ENCODE assay signal across 18 cellular contexts in genomic region chr7:28442540-28443420, GRCh38.
A peak's percentile ranks its signal among the peaks of the same experiment; 100 is the strongest.
DNase-seq lines count a peak whose midpoint lies in the region; ATAC-seq lines count a peak whose summit lies in the region.
"Had no signal": no experiment of that assay in that cellular context is flagged by ENCODE, and none has a peak within 500 bp of the region (broad histone marks: within the 10 kb centered on the region; RNA-seq: fewer than 3 reads in every experiment).

No MANE protein-coding gene starts in this region.

- H3K36me3 Mint-ChIP-seq in activated naive CD4-positive, alpha-beta T cell treated with anti-CD3 and anti-CD28 coated beads, Interleukin-2, amount 50 U/mL, for 24 hours = no peaks in the 10 kb centered on the region

- H3K4me1 Mint-ChIP-seq in activated naive CD4-positive, alpha-beta T cell treated with anti-CD3 and anti-CD28 coated beads, Interleukin-2, amount 50 U/mL, for 24 hours = peaks cover 14% of the 10 kb centered on the region

- H3K9me3 ChIP-seq in effector memory CD4-positive, alpha-beta T cell (ENCODE audit: control insufficient read depth, low read length) = no peaks in the 10 kb centered on the region
- H3K9me3 ChIP-seq: mucosa of descending colon had no signal

- H3K4me1 ChIP-seq in effector memory CD4-positive, alpha-beta T cell (ENCODE audit: control insufficient read depth, insufficient read depth, low read length, poor library complexity, severe bottlenecking) = no peaks in the 10 kb centered on the region

- peaks cover 3% of the 10 kb centered on the region for H3K27me3 Mint-ChIP-seq in activated naive CD4-positive, alpha-beta T cell treated with anti-CD3 and anti-CD28 coated beads, Interleukin-2, amount 50 U/mL, for 24 hours

- DNase-seq in activated naive CD4-positive, alpha-beta T cell treated with Interleukin-2 at 50 U/mL for 16 hours = no peak
- DNase-seq in activated T-cell treated with anti-CD3 and anti-CD28 coated beads, Interleukin-2, amount 50 U/mL, for 48 hours = peak; percentile 19 to 21
- DNase-seq in stimulated activated naive CD8-positive, alpha-beta T cell treated with anti-CD3 and anti-CD28 coated beads, Interleukin-15, Interleukin-2, amounts not matched to agents 100 U/mL and 50 U/mL, for 24 hours = peak; percentile 5
- no peak for DNase-seq in NCI-H1417 (lab: John Stamatoyannopoulos, UW)
- no peak for DNase-seq in GF-D8 (lab: John Stamatoyannopoulos, UW)
- DNase-seq in effector memory CD4-positive, alpha-beta T cell = no peak
- DNase-seq: activated naive CD4-positive, alpha-beta T cell treated with anti-CD3 and anti-CD28 coated beads, Interleukin-2, amount 50 U/mL, for 16 hours; caudate nucleus; effector memory CD8-positive, alpha-beta T cell; left colon; mucosa of descending colon; NCI-H1048; NCI-H748 treated with DMSO at 0.1 percent for 48 hours; nucleus accumbens; right cardiac atrium had no signal

- H3K4me3 ChIP-seq in effector memory CD4-positive, alpha-beta T cell (ENCODE audit: insufficient read depth, low read depth, low read length, poor library complexity, severe bottlenecking) = no peak overlapping the region
- H3K4me3 ChIP-seq: mucosa of descending colon, SK-N-MC had no signal

- H3K27me3 ChIP-seq in effector memory CD4-positive, alpha-beta T cell (replicated peaks; ENCODE audit: control insufficient read depth, insufficient read depth, low read length, poor library complexity, severe bottlenecking) = no peaks in the 10 kb centered on the region

- no peaks in the 10 kb centered on the region for H3K36me3 ChIP-seq in effector memory CD4-positive, alpha-beta T cell (ENCODE audit: control insufficient read depth, insufficient read depth, low read length)

- H3K27ac ChIP-seq in effector memory CD4-positive, alpha-beta T cell (ENCODE audit: insufficient read depth, low read length, poor library complexity, severe bottlenecking) = no peak overlapping the region
- H3K27ac ChIP-seq: SK-N-MC had no signal

- H3K27ac Mint-ChIP-seq in activated naive CD4-positive, alpha-beta T cell treated with anti-CD3 and anti-CD28 coated beads, Interleukin-2, amount 50 U/mL, for 24 hours = peak overlapping the region; percentile 61
- H3K27ac Mint-ChIP-seq: effector memory CD8-positive, alpha-beta T cell had no signal

- ATAC-seq in GM21529 (IDR thresholded peaks at IDR 0.05; ENCODE audit: unreplicated experiment) = peak; percentile 52
- peak; percentile 86 for ATAC-seq in stimulated activated naive CD8-positive, alpha-beta T cell treated with anti-CD3 and anti-CD28 coated beads, Interleukin-15, Interleukin-2, amounts not matched to agents 100 U/mL and 50 U/mL, for 24 hours
- ATAC-seq: effector memory CD8-positive, alpha-beta T cell; left colon; mucosa of descending colon; right cardiac atrium had no signal

- H3K4me3 Mint-ChIP-seq in activated naive CD4-positive, alpha-beta T cell treated with anti-CD3 and anti-CD28 coated beads, Interleukin-2, amount 50 U/mL, for 24 hours = no peak overlapping the region
- H3K4me3 Mint-ChIP-seq: effector memory CD8-positive, alpha-beta T cell had no signal

- H3K9me3 Mint-ChIP-seq in activated naive CD4-positive, alpha-beta T cell treated with anti-CD3 and anti-CD28 coated beads, Interleukin-2, amount 50 U/mL, for 24 hours = peaks cover 7% of the 10 kb centered on the region
- H3K9me3 Mint-ChIP-seq: effector memory CD8-positive, alpha-beta T cell had no signal

Comparison
In these comparisons a context has a peak if more than half of its experiments do, and no peak if none do; other contexts are left out.
1. DNase-seq: peak in activated T-cell treated with anti-CD3 and anti-CD28 coated beads, Interleukin-2, amount 50 U/mL, for 48 hours (2 of 2) and stimulated activated naive CD8-positive, alpha-beta T cell treated with anti-CD3 and anti-CD28 coated beads, Interleukin-15, Interleukin-2, amounts not matched to agents 100 U/mL and 50 U/mL, for 24 hours (single experiment); none in activated naive CD4-positive, alpha-beta T cell treated with Interleukin-2 at 50 U/mL for 16 hours (single experiment), NCI-H1417 (0 of 3), GF-D8 (single experiment) and effector memory CD4-positive, alpha-beta T cell (0 of 3).